Comparison of ENCODE assay signal across 15 cellular contexts in the genomic region with DNA sequence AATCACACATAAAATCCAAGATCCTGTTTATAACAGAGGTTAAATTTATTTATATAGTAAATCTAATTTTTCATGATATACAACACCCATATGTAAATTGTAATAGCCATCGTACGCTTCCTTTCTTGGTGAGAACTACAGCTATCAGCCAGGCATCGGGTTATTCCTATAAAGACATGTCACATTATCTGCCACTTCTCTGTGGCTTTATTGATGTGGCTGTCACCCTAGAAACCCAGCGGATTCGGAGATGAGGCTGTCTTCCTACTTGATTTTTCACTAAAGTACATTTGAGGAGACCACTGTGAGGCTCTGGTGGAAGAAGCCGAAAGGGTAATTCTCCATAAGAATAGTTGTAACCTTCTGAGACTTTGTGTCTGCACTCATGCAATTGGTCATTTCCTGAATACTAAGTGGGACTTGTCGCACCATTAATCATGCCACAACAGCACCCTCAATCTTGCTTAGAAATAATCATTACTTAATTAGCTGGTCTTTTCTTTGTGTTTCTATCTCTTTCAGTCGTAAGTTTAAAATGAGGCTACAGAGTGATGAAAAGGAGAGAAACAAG.
DNase-seq lines count a peak whose midpoint lies in the region; ATAC-seq, FAIRE-seq and TF ChIP-seq lines count a peak whose summit lies in the region.
"Had no signal": no experiment of that assay in that cellular context is flagged by ENCODE, and none has a peak within 500 bp of the region (broad histone marks: within the 10 kb centered on the region; RNA-seq: fewer than 3 reads in every experiment).

No MANE protein-coding gene starts in this region.

- TF ChIP-seq RAD21 in GM12878 (IDR thresholded peaks at IDR 0.05; ENCODE audit: insufficient read depth, low read depth, low read length) = no peak

- no peak for TF ChIP-seq POLR2A in GM12878 (IDR thresholded peaks at IDR 0.05; ENCODE audit: low read depth, low read length)
- TF ChIP-seq POLR2A in prostate gland (IDR thresholded peaks at IDR 0.05) = no peak

- no peak for TF ChIP-seq CTCF in GM06990 (IDR thresholded peaks at IDR 0.05; ENCODE audit: insufficient read depth, low read length, poor library complexity, severe bottlenecking)
- TF ChIP-seq CTCF in GM12878 (IDR thresholded peaks at IDR 0.05 in 2 of 3, conservative IDR thresholded peaks at IDR 0.05 in 1 of 3; ENCODE audit: control insufficient read depth in 2 of 3, extremely low read depth in 1 of 3, insufficient read depth in 1 of 3, low read depth in 3 of 3, low read length in 3 of 3) = no peak
- no peak for TF ChIP-seq CTCF in prostate gland (IDR thresholded peaks at IDR 0.05)

- no peaks in the 10 kb centered on the region for H4K20me1 ChIP-seq in GM12878 (ENCODE audit: control insufficient read depth, insufficient read depth)

- SMC1A ChIA-PET in GM12878 (lab: Charles Lee; ENCODE audit: uncharacterized antibody, unreplicated experiment) = interaction anchor here (0.6 to 2.1 kb wide), 9 partner anchors 12 to 354 kb away, joined by 3 to 7 read pairs (median 4); no protein-coding TSS in a partner anchor

- in situ Hi-C loops in GM12878 (cut with MboI) = no loop called here

- H3K4me2 ChIP-seq in GM12878 (ENCODE audit: control insufficient read depth, insufficient read depth) = peak overlapping the region; percentile 31; the same call in 1 of the 2 replicates

- CTCF ChIA-PET in GM12878 (lab: Yijun Ruan, JAX) = interaction anchor here (0.6 to 1.7 kb wide), 5 partner anchors 14 to 503 kb away, joined by 3 to 4 read pairs (median 3); no protein-coding TSS in a partner anchor

- intact Hi-C loops in GM12878 (cut with micrococcal nuclease; ENCODE audit: unreplicated experiment) (no loop called here), prostate gland (cut with DNase I) (no loop called here)

- H3K4me3 ChIP-seq in GM06990 (replicated peaks; ENCODE audit: low read depth, low read length) = no peak overlapping the region
- H3K4me3 ChIP-seq in GM12878 = no peak overlapping the region
- no peak overlapping the region for H3K4me3 ChIP-seq in prostate gland

- no peak overlapping the region for H3K27ac ChIP-seq in GM12878 (ENCODE audit: control insufficient read depth, insufficient read depth)
- no peak overlapping the region for H3K27ac ChIP-seq in prostate gland
- H3K27ac ChIP-seq: parathyroid adenoma, VCaP had no signal

- H3K4me1 ChIP-seq in GM12878 (ENCODE audit: control insufficient read depth, insufficient read depth, low read length) (no peaks in the 10 kb centered on the region; the same call in 1 of the 2 replicates), prostate gland (replicated peaks) (no peaks in the 10 kb centered on the region)
- H3K4me1 ChIP-seq: parathyroid adenoma had no signal

- H3K36me3 ChIP-seq in GM06990 (ENCODE audit: control insufficient read depth, insufficient read depth, low read length) = no peaks in the 10 kb centered on the region
- no peaks in the 10 kb centered on the region for H3K36me3 ChIP-seq in GM12878 (ENCODE audit: control insufficient read depth in 2 of 2, insufficient read depth in 2 of 2, low read length in 1 of 2)
- H3K36me3 ChIP-seq in prostate gland = no peaks in the 10 kb centered on the region

- peak; percentile 20 for DNase-seq in GM06990 (ENCODE audit: extremely low read depth, insufficient read length)
- DNase-seq in GM12878 (ENCODE audit: low read depth, low spot score) = peak; percentile 33
- DNase-seq in effector CD8-positive, alpha-beta T cell (lab: John Stamatoyannopoulos, UW) = no peak
- no peak for DNase-seq in NCI-H526 treated with DMSO at 0.1 percent for 48 hours (lab: John Stamatoyannopoulos, UW)
- DNase-seq in prostate gland (ENCODE audit: low spot score) = no peak
- DNase-seq in kidney glomerular epithelial cell (lab: John Stamatoyannopoulos, UW) = no peak
- DNase-seq: activated CD8-positive, alpha-beta memory T cell treated with anti-CD3 and anti-CD28 coated beads, Interleukin-2, amount 50 U/mL, for 48 hours; mammary epithelial cell; NCI-H1092 treated with DMSO at 0.1 percent for 48 hours; NCI-H82 had no signal

- no TSS peak for BruUV-seq in GM12878 (replicated peaks; lab: Mats Ljungman, UMichigan)

- 4% methylated on average over 8 of the region's 8 CpGs for WGBS in GM12878 (ENCODE audit: insufficient coverage, insufficient replicate concordance, low lambda C conversion rate, missing lambda C conversion rate)
- 82% methylated on average over 8 of the region's 8 CpGs for WGBS in prostate gland

- H2AFZ ChIP-seq in GM12878 (ENCODE audit: control insufficient read depth, low read depth, low read length) = peak overlapping the region; percentile 57
- H2AFZ ChIP-seq: parathyroid adenoma had no signal

- POLR2A ChIA-PET in GM12878 (lab: Charles Lee) = no interaction called here

- no peak for TF ChIP-seq EP300 in GM12878 (IDR thresholded peaks at IDR 0.05; ENCODE audit: borderline replicate concordance in 1 of 2, control insufficient read depth in 1 of 2, low read depth in 2 of 2, low read length in 2 of 2)

- RAD21 ChIA-PET in GM12878 (lab: Charles Lee; ENCODE audit: unreplicated experiment) = interaction anchor here (1.9 kb wide), 1 partner anchor 50 kb away, joined by 5 read pairs; no protein-coding TSS in a partner anchor

- peak; percentile 52 for ATAC-seq in GM21360 (IDR thresholded peaks at IDR 0.05; ENCODE audit: unreplicated experiment)
- peak; percentile 62 for ATAC-seq in HG03175 (IDR thresholded peaks at IDR 0.05; ENCODE audit: unreplicated experiment)
- ATAC-seq in GM12878 = peak; percentile 78
- ATAC-seq: HepG2 had no signal

- no peak for FAIRE-seq in GM12878 (lab: Jason Lieb, UNC)
- FAIRE-seq: HepG2 had no signal

- no peak overlapping the region for H3K9ac ChIP-seq in GM12878 (ENCODE audit: control insufficient read depth, insufficient read depth, low read length)
- H3K9ac ChIP-seq: parathyroid adenoma had no signal

- H3K27me3 ChIP-seq in GM06990 (replicated peaks; ENCODE audit: control insufficient read depth, insufficient read depth, low read length) = no peaks in the 10 kb centered on the region
- H3K27me3 ChIP-seq in GM12878 (replicated peaks in 1 of 2; ENCODE audit: control insufficient read depth in 2 of 2, insufficient read depth in 2 of 2, low read length in 1 of 2) = no peaks in the 10 kb centered on the region
- H3K27me3 ChIP-seq in prostate gland (replicated peaks; ENCODE audit: insufficient read depth) = no peaks in the 10 kb centered on the region

- H3K9me3 ChIP-seq in GM12878 (replicated peaks; ENCODE audit: control insufficient read depth, insufficient read depth, low read length) (no peaks in the 10 kb centered on the region), prostate gland (no peaks in the 10 kb centered on the region)

- H3K79me2 ChIP-seq in GM12878 (ENCODE audit: control insufficient read depth, insufficient read depth, low read length) = no peaks in the 10 kb centered on the region
- H3K79me2 ChIP-seq: parathyroid adenoma had no signal

TF ChIP-seq in GM12878, 131 proteins besides CTCF, POLR2A, EP300 and RAD21:
- TF ChIP-seq, protein P1, sequence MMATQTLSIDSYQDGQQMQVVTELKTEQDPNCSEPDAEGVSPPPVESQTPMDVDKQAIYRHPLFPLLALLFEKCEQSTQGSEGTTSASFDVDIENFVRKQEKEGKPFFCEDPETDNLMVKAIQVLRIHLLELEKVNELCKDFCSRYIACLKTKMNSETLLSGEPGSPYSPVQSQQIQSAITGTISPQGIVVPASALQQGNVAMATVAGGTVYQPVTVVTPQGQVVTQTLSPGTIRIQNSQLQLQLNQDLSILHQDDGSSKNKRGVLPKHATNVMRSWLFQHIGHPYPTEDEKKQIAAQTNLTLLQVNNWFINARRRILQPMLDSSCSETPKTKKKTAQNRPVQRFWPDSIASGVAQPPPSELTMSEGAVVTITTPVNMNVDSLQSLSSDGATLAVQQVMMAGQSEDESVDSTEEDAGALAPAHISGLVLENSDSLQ (IDR thresholded peaks at IDR 0.05) = peak; percentile 44; the same call in 1 of the 2 replicates
- no peak for TF ChIP-seq CEBPB (IDR thresholded peaks at IDR 0.05; ENCODE audit: borderline replicate concordance in 1 of 2, low read depth in 2 of 2, low read length in 2 of 2)
- peak; percentile 14; the same call in 1 of the 3 replicates for TF ChIP-seq POU2F2 (IDR thresholded peaks at IDR 0.05; ENCODE audit: borderline replicate concordance, low read depth, low read length)

Comparison
In these comparisons a context has a peak if more than half of its experiments do, and no peak if none do; other contexts are left out.
1. DNase-seq: peak in GM06990 (single experiment) and GM12878 (single experiment); none in effector CD8-positive, alpha-beta T cell (single experiment), NCI-H526 treated with DMSO at 0.1 percent for 48 hours (single experiment), prostate gland (single experiment) and kidney glomerular epithelial cell (single experiment).
2. Peak in every context shown above with its lines, with median percentiles within 50 percentile points of each other: ATAC-seq.